Comparison of ENCODE assay signal across 17 cellular contexts in genomic region chr2:148237911-148238310, GRCh38.
DNase-seq lines count a peak whose midpoint lies in the region; ATAC-seq, FAIRE-seq and TF ChIP-seq lines count a peak whose summit lies in the region.
"Had no signal": no experiment of that assay in that cellular context is flagged by ENCODE, and none has a peak within 500 bp of the region (broad histone marks: within the 10 kb centered on the region; RNA-seq: fewer than 3 reads in every experiment).

No MANE protein-coding gene starts in this region.

- DNase-seq in GM23248: peak; percentile 39
- peak; percentile 43 for DNase-seq in fibroblast of mammary gland (ENCODE audit: low read depth)
- no peak for DNase-seq in small intestine
- no peak for DNase-seq in NCI-H1105 treated with DMSO at 0.1 percent for 48 hours (lab: John Stamatoyannopoulos, UW)
- no peak for DNase-seq in COLO829 (ENCODE audit: low spot score)
- DNase-seq in inferior parietal cortex (ENCODE audit: extremely low spot score): no peak
- DNase-seq: AML-193; Calu3; CD4-positive, CD25-positive, alpha-beta regulatory T cell; DMS79 had no signal

- no peaks in the 10 kb centered on the region for H3K79me2 ChIP-seq in GM23248 (ENCODE audit: insufficient read depth)

- H3K4me1 ChIP-seq in GM23248 (ENCODE audit: insufficient read depth) (peaks cover 19% of the 10 kb centered on the region), small intestine (ENCODE audit: control insufficient read depth in 2 of 2, insufficient read depth in 1 of 2, low read depth in 1 of 2, low read length in 1 of 2) (no peaks in the 10 kb centered on the region)
- H3K4me1 ChIP-seq: A549, BLaER1 had no signal

- no peak for TF ChIP-seq CTCF in fibroblast of mammary gland (conservative IDR thresholded peaks at IDR 0.05; ENCODE audit: control insufficient read depth, insufficient read depth, low read depth, low read length)

- H3K36me3 ChIP-seq in GM23248 (ENCODE audit: low read depth) (peaks cover 20% of the 10 kb centered on the region; the same call in 1 of the 2 replicates), small intestine (ENCODE audit: control insufficient read depth in 2 of 2, insufficient read depth in 2 of 2, low read length in 2 of 2) (peaks cover 4 to 6% of the 10 kb centered on the region in 2 donors)

- H3K9me3 ChIP-seq in GM23248 (ENCODE audit: low read depth) (no peaks in the 10 kb centered on the region), small intestine (ENCODE audit: control insufficient read depth, low read depth) (no peaks in the 10 kb centered on the region)

- no peak overlapping the region for H3K9ac ChIP-seq in GM23248
- H3K9ac ChIP-seq: BLaER1 had no signal

- no peak overlapping the region for H2AFZ ChIP-seq in GM23248

- H3K4me3 ChIP-seq in GM23248 (peak overlapping the region; percentile 28; the same call in 1 of the 2 replicates), fibroblast of mammary gland (ENCODE audit: control insufficient read depth, low read depth, low read length) (no peak overlapping the region), small intestine (ENCODE audit: low read depth in 1 of 2, low read length in 2 of 2) (no peak overlapping the region)
- H3K4me3 ChIP-seq: A549, BLaER1 had no signal

- no peaks in the 10 kb centered on the region for H3K9me2 ChIP-seq in GM23248 (ENCODE audit: insufficient read depth)

- ATAC-seq in GM21367 (IDR thresholded peaks at IDR 0.05; ENCODE audit: unreplicated experiment): no peak
- ATAC-seq: A549, HCT116 had no signal

- no peaks in the 10 kb centered on the region for H4K20me1 ChIP-seq in GM23248 (ENCODE audit: insufficient read depth)
- H4K20me1 ChIP-seq: BLaER1 had no signal

- H3K27me3 ChIP-seq in GM23248 (replicated peaks; ENCODE audit: insufficient read depth) (no peaks in the 10 kb centered on the region), small intestine (ENCODE audit: control insufficient read depth in 2 of 2, insufficient read depth in 2 of 2, low read length in 2 of 2) (no peaks in the 10 kb centered on the region)
- H3K27me3 ChIP-seq: BLaER1 had no signal

- H3K4me2 ChIP-seq in GM23248 (ENCODE audit: unreplicated experiment): peak overlapping the region; percentile 49
- H3K4me2 ChIP-seq: A549, BLaER1 had no signal

- H3K27ac ChIP-seq in GM23248: peak overlapping the region; percentile 32
- no peak overlapping the region for H3K27ac ChIP-seq in small intestine (ENCODE audit: low read depth in 1 of 2, low read length in 1 of 2)
- H3K27ac ChIP-seq: A549, BLaER1, HL-60 had no signal

- in situ Hi-C loops in GM23248 (cut with MboI): no loop called here

- FAIRE-seq in small intestine (lab: Jason Lieb, UNC): peak; percentile 80
- FAIRE-seq: A549, GM12891, GM19239 had no signal

- H3F3A ChIP-seq in GM23248 (ENCODE audit: insufficient read depth): peaks cover 16% of the 10 kb centered on the region; the same call in 1 of the 2 replicates

Comparison
In these comparisons a context has a peak if more than half of its experiments do, and no peak if none do; other contexts are left out.
1. DNase-seq: peak in GM23248 (single experiment) and fibroblast of mammary gland (single experiment); none in small intestine (single experiment), NCI-H1105 treated with DMSO at 0.1 percent for 48 hours (single experiment), COLO829 (single experiment) and inferior parietal cortex (single experiment).